Comparison of ENCODE assay signal across 17 cellular contexts in the genomic region with DNA sequence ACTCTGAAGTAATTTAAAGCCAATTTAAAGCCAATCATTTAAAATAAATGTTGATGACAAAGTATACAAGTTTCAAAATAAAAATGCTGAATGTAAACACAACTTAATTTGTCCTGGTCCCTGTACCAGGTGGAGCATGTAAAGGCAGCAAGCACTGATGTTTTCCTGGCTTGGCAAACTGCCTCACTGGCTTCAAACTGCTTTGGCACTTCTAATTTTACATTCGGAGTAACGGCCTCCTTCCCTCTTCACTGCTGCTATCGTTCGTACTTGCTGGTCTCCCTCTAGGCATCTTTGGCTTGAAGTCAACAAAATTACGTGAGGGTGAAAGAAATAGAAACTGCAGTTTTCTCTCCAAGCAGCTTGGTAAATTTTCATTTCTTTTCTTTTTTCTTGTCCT.
DNase-seq lines count a peak whose midpoint lies in the region; ATAC-seq and TF ChIP-seq lines count a peak whose summit lies in the region.
"Had no signal": no experiment of that assay in that cellular context is flagged by ENCODE, and none has a peak within 500 bp of the region (broad histone marks: within the 10 kb centered on the region; RNA-seq: fewer than 3 reads in every experiment).

No MANE protein-coding gene starts in this region.

- H3K4me3 ChIP-seq in right atrium auricular region (no peak overlapping the region), hepatocyte (no peak overlapping the region), aorta (ENCODE audit: low read length in 2 of 2) (no peak overlapping the region)
- H3K4me3 ChIP-seq: A549 had no signal

- H3K9me2 ChIP-seq in hepatocyte (replicated peaks; ENCODE audit: insufficient read depth) = no peaks in the 10 kb centered on the region

- peaks cover 0 to 18% of the 10 kb centered on the region in 2 donors for H3K9me3 ChIP-seq in right atrium auricular region
- peaks cover 6% of the 10 kb centered on the region for H3K9me3 ChIP-seq in hepatocyte (ENCODE audit: low read depth)
- no peaks in the 10 kb centered on the region for H3K9me3 ChIP-seq in aorta (ENCODE audit: control insufficient read depth, low read length)
- H3K9me3 ChIP-seq: A549 had no signal

- WGBS in hepatocyte (ENCODE audit: low lambda C conversion rate, missing lambda C conversion rate) = 65% methylated on average over 5 of the region's 5 CpGs
- 0 to 9% methylated on average over 5 of the region's 5 CpGs for WGBS in aorta, 2 donors

- H2AFZ ChIP-seq in hepatocyte = no peak overlapping the region

- H3K27me3 ChIP-seq in right atrium auricular region (no peaks in the 10 kb centered on the region), hepatocyte (no peaks in the 10 kb centered on the region), aorta (ENCODE audit: control insufficient read depth in 1 of 2, insufficient read depth in 2 of 2, low read length in 1 of 2) (no peaks in the 10 kb centered on the region)

- peaks cover 17% of the 10 kb centered on the region for H3K9me3 Mint-ChIP-seq in activated naive CD8-positive, alpha-beta T cell treated with anti-CD3 and anti-CD28 coated beads for 36 hours
- H3K9me3 Mint-ChIP-seq in natural killer cell treated with Interleukin-12 subunit alpha and Interleukin-12 subunit beta and Interleukin-15 and Interleukin-18, amount 100 ng/mL, for 72 hours = peaks cover 4% of the 10 kb centered on the region

- peaks cover 15% of the 10 kb centered on the region for H3K36me3 Mint-ChIP-seq in activated naive CD8-positive, alpha-beta T cell treated with anti-CD3 and anti-CD28 coated beads for 36 hours
- H3K36me3 Mint-ChIP-seq in natural killer cell treated with Interleukin-12 subunit alpha and Interleukin-12 subunit beta and Interleukin-15 and Interleukin-18, amount 100 ng/mL, for 72 hours = peaks cover 19% of the 10 kb centered on the region
- H3K36me3 Mint-ChIP-seq: naive B cell had no signal

- intact Hi-C loops in Right ventricle myocardium inferior (cut with DNase I) = no loop called here
- intact Hi-C loops in aorta (cut with DNase I) = no loop called here

- no peak overlapping the region for H3K4me2 ChIP-seq in hepatocyte
- H3K4me2 ChIP-seq: A549, KMS-11 had no signal

- H3K27ac ChIP-seq in right atrium auricular region (no peak overlapping the region), hepatocyte (no peak overlapping the region), aorta (ENCODE audit: low read depth in 1 of 2, low read length in 2 of 2) (peak overlapping the region in 1 of 2 donors; percentile 57)
- H3K27ac ChIP-seq: A549, KMS-11 had no signal

- DNase-seq in Right ventricle myocardium inferior (ENCODE audit: missing footprints) (no peak), right atrium auricular region (ENCODE audit: low spot score) (no peak), cerebellum (ENCODE audit: low spot score) (peak; percentile 20), hepatocyte (ENCODE audit: low spot score) (peak; percentile 8), aorta (peak in 1 of 2 donors; percentile 59)
- DNase-seq in activated naive CD8-positive, alpha-beta T cell treated with anti-CD3 and anti-CD28 coated beads for 36 hours = no peak
- DNase-seq in natural killer cell treated with Interleukin-12 subunit alpha and Interleukin-12 subunit beta and Interleukin-15 and Interleukin-18, amount 100 ng/mL, for 72 hours (ENCODE audit: low spot score) = no peak
- DNase-seq: activated CD4-positive, alpha-beta T cell treated with anti-CD3 and anti-CD28 coated beads for 4 hours; GDM1; naive B cell; NCI-H2029; T-helper 9 cell had no signal

- ATAC-seq in Right ventricle myocardium inferior (peak; percentile 69), aorta (ENCODE audit: low FRiP score) (peak; percentile 29), HG03520 (IDR thresholded peaks at IDR 0.05; ENCODE audit: unreplicated experiment) (no peak)
- no peak for ATAC-seq in natural killer cell treated with Interleukin-12 subunit alpha and Interleukin-12 subunit beta and Interleukin-15 and Interleukin-18, amount 100 ng/mL, for 72 hours
- ATAC-seq: A549 had no signal

- no peaks in the 10 kb centered on the region for H3K79me2 ChIP-seq in hepatocyte

- TF ChIP-seq CTCF in right atrium auricular region (IDR thresholded peaks at IDR 0.05) = no peak
- TF ChIP-seq CTCF in hepatocyte (IDR thresholded peaks at IDR 0.05; ENCODE audit: poor library complexity) = no peak

- H3K4me1 Mint-ChIP-seq in activated naive CD8-positive, alpha-beta T cell treated with anti-CD3 and anti-CD28 coated beads for 36 hours = no peaks in the 10 kb centered on the region
- H3K4me1 Mint-ChIP-seq in natural killer cell treated with Interleukin-12 subunit alpha and Interleukin-12 subunit beta and Interleukin-15 and Interleukin-18, amount 100 ng/mL, for 72 hours (ENCODE audit: low read depth in 2 of 2) = peaks cover 0 to 16% of the 10 kb centered on the region in 2 donors
- H3K4me1 Mint-ChIP-seq: activated naive CD4-positive, alpha-beta T cell treated with anti-CD3 and anti-CD28 coated beads, Interleukin-2, amount 50 U/mL, for 24 hours; naive B cell had no signal

- no peaks in the 10 kb centered on the region for H4K20me1 ChIP-seq in hepatocyte (ENCODE audit: insufficient read depth, poor library complexity, severe bottlenecking)

- H3K36me3 ChIP-seq in right atrium auricular region (no peaks in the 10 kb centered on the region), hepatocyte (replicated peaks; ENCODE audit: insufficient read depth, low read depth) (no peaks in the 10 kb centered on the region), aorta (ENCODE audit: control insufficient read depth in 1 of 2, insufficient read depth in 2 of 2, low read length in 1 of 2) (no peaks in the 10 kb centered on the region)

- H3K27ac Mint-ChIP-seq in activated naive CD8-positive, alpha-beta T cell treated with anti-CD3 and anti-CD28 coated beads for 36 hours = no peak overlapping the region
- H3K27ac Mint-ChIP-seq in natural killer cell treated with Interleukin-12 subunit alpha and Interleukin-12 subunit beta and Interleukin-15 and Interleukin-18, amount 100 ng/mL, for 72 hours = no peak overlapping the region
- H3K27ac Mint-ChIP-seq: activated naive CD4-positive, alpha-beta T cell treated with anti-CD3 and anti-CD28 coated beads, Interleukin-2, amount 50 U/mL, for 24 hours; naive B cell had no signal

- peaks cover 0 to 15% of the 10 kb centered on the region in 2 donors for H3K4me1 ChIP-seq in right atrium auricular region
- no peaks in the 10 kb centered on the region for H3K4me1 ChIP-seq in hepatocyte (ENCODE audit: insufficient read depth)
- H3K4me1 ChIP-seq in aorta (ENCODE audit: control insufficient read depth in 1 of 2, insufficient read depth in 2 of 2, low read length in 2 of 2) = peaks cover 3 to 7% of the 10 kb centered on the region in 2 donors
- H3K4me1 ChIP-seq: A549 had no signal

- no peaks in the 10 kb centered on the region for H3K27me3 Mint-ChIP-seq in activated naive CD8-positive, alpha-beta T cell treated with anti-CD3 and anti-CD28 coated beads for 36 hours
- no peaks in the 10 kb centered on the region for H3K27me3 Mint-ChIP-seq in natural killer cell treated with Interleukin-12 subunit alpha and Interleukin-12 subunit beta and Interleukin-15 and Interleukin-18, amount 100 ng/mL, for 72 hours
- H3K27me3 Mint-ChIP-seq: activated naive CD4-positive, alpha-beta T cell treated with anti-CD3 and anti-CD28 coated beads, Interleukin-2, amount 50 U/mL, for 24 hours; central memory CD8-positive, alpha-beta T cell had no signal

- H3K4me3 Mint-ChIP-seq in activated naive CD8-positive, alpha-beta T cell treated with anti-CD3 and anti-CD28 coated beads for 36 hours = no peak overlapping the region
- H3K4me3 Mint-ChIP-seq in natural killer cell treated with Interleukin-12 subunit alpha and Interleukin-12 subunit beta and Interleukin-15 and Interleukin-18, amount 100 ng/mL, for 72 hours = no peak overlapping the region
- H3K4me3 Mint-ChIP-seq: activated naive CD4-positive, alpha-beta T cell treated with anti-CD3 and anti-CD28 coated beads, Interleukin-2, amount 50 U/mL, for 24 hours; central memory CD8-positive, alpha-beta T cell; naive B cell had no signal

Comparison
In these comparisons a context has a peak if more than half of its experiments do, and no peak if none do; other contexts are left out.
1. ATAC-seq: peak in Right ventricle myocardium inferior (single experiment) and aorta (single experiment); none in natural killer cell treated with Interleukin-12 subunit alpha and Interleukin-12 subunit beta and Interleukin-15 and Interleukin-18, amount 100 ng/mL, for 72 hours (0 of 2) and HG03520 (single experiment).
2. DNase-seq: peak in cerebellum (single experiment) and hepatocyte (single experiment); none in Right ventricle myocardium inferior (single experiment), right atrium auricular region (single experiment), activated naive CD8-positive, alpha-beta T cell treated with anti-CD3 and anti-CD28 coated beads for 36 hours (single experiment) and natural killer cell treated with Interleukin-12 subunit alpha and Interleukin-12 subunit beta and Interleukin-15 and Interleukin-18, amount 100 ng/mL, for 72 hours (single experiment).